In the genomic region with DNA sequence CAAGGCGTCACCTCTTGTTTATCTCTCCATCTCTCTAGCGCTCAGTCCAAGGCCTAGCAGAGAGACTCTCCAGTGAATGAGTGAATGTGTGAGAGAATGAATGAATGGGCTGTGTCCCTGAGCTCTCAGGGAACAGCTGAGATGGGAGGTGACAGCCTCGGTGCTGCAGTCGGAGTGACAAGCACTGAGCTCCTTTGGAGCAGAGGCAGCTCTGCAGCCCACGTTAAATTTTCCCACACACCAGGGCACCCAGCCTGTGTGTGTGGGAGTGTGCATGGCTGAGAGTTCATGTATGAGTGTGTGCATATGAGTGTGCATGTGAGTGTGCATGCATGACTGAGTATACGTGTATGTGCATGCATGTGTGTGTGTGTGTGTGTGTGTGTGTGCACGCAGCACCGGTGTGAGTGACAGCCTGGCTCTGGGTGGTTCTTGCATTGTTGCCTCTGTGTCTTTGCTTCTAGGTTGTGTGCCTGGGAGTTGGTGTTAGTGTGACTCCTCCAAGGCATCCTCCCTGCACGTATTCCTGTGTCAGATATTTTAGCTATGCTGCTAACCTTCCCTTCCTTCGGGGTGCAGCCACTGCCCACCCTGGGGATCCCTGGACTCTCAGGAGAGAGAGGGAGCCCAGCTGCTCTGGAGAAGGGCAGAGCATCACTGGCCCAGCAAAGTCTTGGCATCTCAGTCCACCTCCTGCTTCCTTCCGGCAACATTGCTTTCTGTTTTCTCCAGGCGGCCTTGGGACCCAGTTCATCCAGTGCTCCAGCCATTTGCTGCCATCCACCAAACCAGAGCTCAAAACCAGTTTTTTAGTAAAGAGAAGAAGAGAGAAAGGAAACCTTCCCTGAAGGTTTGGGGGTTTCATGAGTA, we compare ENCODE assay signal across 14 cellular contexts.
DNase-seq lines count a peak whose midpoint lies in the region; ATAC-seq, FAIRE-seq and TF ChIP-seq lines count a peak whose summit lies in the region.
"Had no signal": no experiment of that assay in that cellular context is flagged by ENCODE, and none has a peak within 500 bp of the region (broad histone marks: within the 10 kb centered on the region; RNA-seq: fewer than 3 reads in every experiment).

No MANE protein-coding gene starts in this region.

- peak overlapping the region; percentile 53; the same call in 1 of the 2 replicates for H2AFZ ChIP-seq in K562 (ENCODE audit: low read depth, low read length)
- H2AFZ ChIP-seq: GM23338 had no signal

- intact Hi-C loops in Right ventricle myocardium superior (cut with DNase I): no loop called here
- intact Hi-C loops in cardiac septum (cut with DNase I): no loop called here
- intact Hi-C loops in K562 (cut with micrococcal nuclease): no loop called here
- intact Hi-C loops in head of caudate nucleus (cut with DNase I): loop anchor here (10.0 kb wide), 1 partner anchor 171 kb away; no protein-coding TSS in a partner anchor
- intact Hi-C loops in posterior vena cava (cut with DNase I): no loop called here
- intact Hi-C loops in A673 (cut with micrococcal nuclease; ENCODE audit: unreplicated experiment): no loop called here

- TF ChIP-seq EP300 in K562 (IDR thresholded peaks at IDR 0.05; ENCODE audit: low read length): no peak

- DNase-seq in Right ventricle myocardium superior: peak; percentile 7
- DNase-seq in cardiac septum (ENCODE audit: low spot score): no peak
- no peak for DNase-seq in K562 (ENCODE audit: extremely low read depth in 1 of 4, low spot score in 3 of 4)
- peak in 40 of 42 donors; percentile 36 to 94 (median 70) for DNase-seq in head of caudate nucleus
- DNase-seq in posterior vena cava (ENCODE audit: low spot score): peak; percentile 59
- no peak for DNase-seq in activated CD4-positive, alpha-beta T cell treated with anti-CD3 and anti-CD28 coated beads, Interleukin-2, amount 10 ng/mL, durations not matched to agents 7 days and 5 days
- DNase-seq in EL: no peak
- no peak for DNase-seq in A673 (ENCODE audit: low spot score)
- DNase-seq: DMS79 had no signal

- H3K9me3 ChIP-seq in K562 (replicated peaks; ENCODE audit: control insufficient read depth, insufficient read depth, low read depth, low read length): no peaks in the 10 kb centered on the region; the same call in 1 of the 2 replicates
- no peaks in the 10 kb centered on the region for H3K9me3 ChIP-seq in A673 (ENCODE audit: low read depth, low read length, poor library complexity, severe bottlenecking)
- H3K9me3 ChIP-seq: BE2C had no signal

- H3K4me1 Mint-ChIP-seq in activated CD4-positive, alpha-beta T cell treated with anti-CD3 and anti-CD28 coated beads, Interleukin-2, amount 10 ng/mL, durations not matched to agents 7 days and 5 days: no peaks in the 10 kb centered on the region
- H3K4me1 Mint-ChIP-seq: CD4-positive, alpha-beta memory T cell had no signal

- H3K27me3 ChIP-seq in K562 (ENCODE audit: control insufficient read depth in 2 of 2, insufficient read depth in 2 of 2, low read length in 2 of 2) (peaks cover 14 to 76% of the 10 kb centered on the region in 2 experiments; a peak in 4 of 5 replicates), A673 (replicated peaks; ENCODE audit: insufficient read depth, low read depth, low read length, poor library complexity) (peaks cover 29% of the 10 kb centered on the region)
- H3K27me3 ChIP-seq: BE2C had no signal

- no peak overlapping the region for H3K4me3 Mint-ChIP-seq in activated CD4-positive, alpha-beta T cell treated with anti-CD3 and anti-CD28 coated beads, Interleukin-2, amount 10 ng/mL, durations not matched to agents 7 days and 5 days
- H3K4me3 Mint-ChIP-seq: CD4-positive, alpha-beta memory T cell; GM23338 had no signal

- peaks cover 3% of the 10 kb centered on the region for H3K9me1 ChIP-seq in K562 (ENCODE audit: control insufficient read depth, insufficient read depth, low read length)

- H3K27ac Mint-ChIP-seq in activated CD4-positive, alpha-beta T cell treated with anti-CD3 and anti-CD28 coated beads, Interleukin-2, amount 10 ng/mL, durations not matched to agents 7 days and 5 days: no peak overlapping the region
- H3K27ac Mint-ChIP-seq: GM23338 had no signal

- CTCF ChIA-PET in K562 (lab: Yijun Ruan, JAX; ENCODE audit: low intra/inter-chr PET ratio) (no interaction called here), A673 (lab: Charles Lee) (no interaction called here)
- CTCF ChIA-PET in activated CD4-positive, alpha-beta T cell treated with anti-CD3 and anti-CD28 coated beads, Interleukin-2, amount 10 ng/mL, durations not matched to agents 7 days and 5 days (lab: Charles Lee): interaction anchor here (0.9 kb wide), 1 partner anchor 25 kb away, joined by 4 read pairs; no protein-coding TSS in a partner anchor

- no peak for TF ChIP-seq POLR2A in K562 (conservative IDR thresholded peaks at IDR 0.05)

- no peaks in the 10 kb centered on the region for H3K36me3 Mint-ChIP-seq in activated CD4-positive, alpha-beta T cell treated with anti-CD3 and anti-CD28 coated beads, Interleukin-2, amount 10 ng/mL, durations not matched to agents 7 days and 5 days (ENCODE audit: low read depth)
- H3K36me3 Mint-ChIP-seq: CD4-positive, alpha-beta memory T cell had no signal

- BruUV-seq in K562 (replicated peaks; lab: Mats Ljungman, UMichigan): no TSS peak
- BruUV-seq in A673 (replicated peaks; lab: Mats Ljungman, UMichigan): no TSS peak

- peaks cover 11% of the 10 kb centered on the region for H4K20me1 ChIP-seq in K562 (replicated peaks; ENCODE audit: control insufficient read depth, insufficient read depth, low read length)

- TF ChIP-seq CTCF in K562 (IDR thresholded peaks at IDR 0.05 in 2 of 3, conservative IDR thresholded peaks at IDR 0.05 in 1 of 3; ENCODE audit: insufficient read depth in 2 of 3, low read depth in 1 of 3, low read length in 3 of 3): no peak
- TF ChIP-seq CTCF in A673 (conservative IDR thresholded peaks at IDR 0.05; ENCODE audit: low read depth, low read length): no peak

- H3K9ac ChIP-seq in K562 (ENCODE audit: insufficient read depth in 1 of 2, low read depth in 2 of 2, low read length in 2 of 2): no peak overlapping the region

- in situ Hi-C loops in K562 (cut with MboI): no loop called here

- ATAC-seq in Right ventricle myocardium superior (ENCODE audit: poor library complexity) (no peak), K562 (no peak)

- no peaks in the 10 kb centered on the region for H3K27me3 Mint-ChIP-seq in activated CD4-positive, alpha-beta T cell treated with anti-CD3 and anti-CD28 coated beads, Interleukin-2, amount 10 ng/mL, durations not matched to agents 7 days and 5 days

- H3K4me2 ChIP-seq in K562 (ENCODE audit: insufficient read depth, low read length): no peak overlapping the region
- H3K4me2 ChIP-seq: GM23338 had no signal

- no peaks in the 10 kb centered on the region for H3K79me2 ChIP-seq in K562 (ENCODE audit: control insufficient read depth, insufficient read depth, low read length)

- H3K36me3 ChIP-seq in K562 (ENCODE audit: control insufficient read depth, insufficient read depth, low read length): no peaks in the 10 kb centered on the region
- no peaks in the 10 kb centered on the region for H3K36me3 ChIP-seq in A673 (ENCODE audit: insufficient read depth, low read length, poor library complexity, severe bottlenecking)
- H3K36me3 ChIP-seq: BE2C had no signal

- H3K9me3 Mint-ChIP-seq in activated CD4-positive, alpha-beta T cell treated with anti-CD3 and anti-CD28 coated beads, Interleukin-2, amount 10 ng/mL, durations not matched to agents 7 days and 5 days: no peaks in the 10 kb centered on the region

- TF ChIP-seq RAD21 in K562 (CRISPR knock-in tag; conservative IDR thresholded peaks at IDR 0.05 in 1 of 2, IDR thresholded peaks at IDR 0.05 in 1 of 2): no peak

- POLR2A ChIA-PET in K562 (lab: Yijun Ruan, JAX) (interaction anchor here (0.5 to 0.6 kb wide), 4 partner anchors 19 to 482 kb away, joined by 3 to 5 read pairs (median 3); no protein-coding TSS in a partner anchor), A673 (lab: Charles Lee; ENCODE audit: low non-redundant PET) (no interaction called here)
- POLR2A ChIA-PET in activated CD4-positive, alpha-beta T cell treated with anti-CD3 and anti-CD28 coated beads, Interleukin-2, amount 10 ng/mL, durations not matched to agents 7 days and 5 days (lab: Charles Lee): no interaction called here

- FAIRE-seq in K562 (lab: Jason Lieb, UNC): no peak
- FAIRE-seq: G401.6 had no signal

- no peaks in the 10 kb centered on the region; a peak in 1 of 5 replicates for H3K4me1 ChIP-seq in K562 (replicated peaks in 1 of 2; ENCODE audit: control insufficient read depth in 2 of 2, insufficient read depth in 2 of 2, low read length in 2 of 2)
- H3K4me1 ChIP-seq in A673 (ENCODE audit: insufficient read depth, low read length, poor library complexity, severe bottlenecking): no peaks in the 10 kb centered on the region
- H3K4me1 ChIP-seq: BE2C had no signal

- under 1% methylated on average over 12 of the region's 12 CpGs for WGBS in K562 (ENCODE audit: insufficient coverage, low coverage, missing lambda C conversion rate)

- no peak overlapping the region for H3K27ac ChIP-seq in K562 (ENCODE audit: extremely low read depth, low read depth, low read length)
- H3K27ac ChIP-seq in A673 (ENCODE audit: low read depth, low read length, poor library complexity, severe bottlenecking): no peak overlapping the region
- H3K27ac ChIP-seq: C4-2B had no signal

- H3K4me3 ChIP-seq in K562 (no peak overlapping the region), A673 (ENCODE audit: low read depth, low read length, poor library complexity, severe bottlenecking) (no peak overlapping the region)
- H3K4me3 ChIP-seq: GM23338 had no signal

TF ChIP-seq in K562, 482 proteins besides CTCF, POLR2A, EP300 and RAD21 (continues in another document):
- no peak for TF ChIP-seq SMAD4 (CRISPR knock-in tag; conservative IDR thresholded peaks at IDR 0.05)
- TF ChIP-seq, protein P1, sequence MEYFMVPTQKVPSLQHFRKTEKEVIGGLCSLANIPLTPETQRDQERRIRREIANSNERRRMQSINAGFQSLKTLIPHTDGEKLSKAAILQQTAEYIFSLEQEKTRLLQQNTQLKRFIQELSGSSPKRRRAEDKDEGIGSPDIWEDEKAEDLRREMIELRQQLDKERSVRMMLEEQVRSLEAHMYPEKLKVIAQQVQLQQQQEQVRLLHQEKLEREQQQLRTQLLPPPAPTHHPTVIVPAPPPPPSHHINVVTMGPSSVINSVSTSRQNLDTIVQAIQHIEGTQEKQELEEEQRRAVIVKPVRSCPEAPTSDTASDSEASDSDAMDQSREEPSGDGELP (CRISPR knock-in tag; IDR thresholded peaks at IDR 0.05; ENCODE audit: borderline replicate concordance): no peak
- TF ChIP-seq, protein P2, sequence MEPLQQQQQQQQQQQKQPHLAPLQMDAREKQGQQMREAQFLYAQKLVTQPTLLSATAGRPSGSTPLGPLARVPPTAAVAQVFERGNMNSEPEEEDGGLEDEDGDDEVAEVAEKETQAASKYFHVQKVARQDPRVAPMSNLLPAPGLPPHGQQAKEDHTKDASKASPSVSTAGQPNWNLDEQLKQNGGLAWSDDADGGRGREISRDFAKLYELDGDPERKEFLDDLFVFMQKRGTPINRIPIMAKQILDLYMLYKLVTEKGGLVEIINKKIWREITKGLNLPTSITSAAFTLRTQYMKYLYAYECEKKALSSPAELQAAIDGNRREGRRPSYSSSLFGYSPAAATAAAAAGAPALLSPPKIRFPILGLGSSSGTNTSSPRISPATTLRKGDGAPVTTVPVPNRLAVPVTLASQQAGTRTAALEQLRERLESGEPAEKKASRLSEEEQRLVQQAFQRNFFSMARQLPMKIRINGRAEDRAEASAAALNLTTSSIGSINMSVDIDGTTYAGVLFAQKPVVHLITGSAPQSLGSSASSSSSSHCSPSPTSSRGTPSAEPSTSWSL (CRISPR knock-in tag; IDR thresholded peaks at IDR 0.05; ENCODE audit: borderline replicate concordance): no peak

Comparison
In these comparisons a context has a peak if more than half of its experiments do, and no peak if none do; other contexts are left out.
1. DNase-seq: peak in Right ventricle myocardium superior (single experiment), head of caudate nucleus (40 of 42) and posterior vena cava (single experiment); none in cardiac septum (single experiment), K562 (0 of 4), activated CD4-positive, alpha-beta T cell treated with anti-CD3 and anti-CD28 coated beads, Interleukin-2, amount 10 ng/mL, durations not matched to agents 7 days and 5 days (single experiment), EL (single experiment) and A673 (single experiment).